ENCODE assay signal across 23 cellular contexts in the genomic region with DNA sequence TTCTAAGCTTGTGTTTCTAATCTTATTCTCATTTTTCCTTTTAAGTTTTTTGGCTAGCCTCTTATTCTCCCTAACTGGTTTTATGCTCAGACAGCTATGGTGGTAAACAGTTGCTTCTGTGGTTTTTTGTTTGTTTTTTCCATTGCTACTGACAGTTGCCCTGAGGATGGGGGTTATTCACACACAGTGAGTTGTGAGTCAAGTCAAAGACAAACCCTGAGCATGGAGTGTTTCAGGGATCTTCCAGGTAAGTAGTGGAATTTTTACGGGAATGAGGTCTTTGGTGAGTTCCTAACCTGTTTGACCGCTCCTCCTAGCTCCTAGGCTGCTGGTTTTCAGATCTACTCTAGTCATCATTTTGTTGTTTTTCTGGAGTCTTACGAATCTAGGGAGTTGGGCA.
"Had no signal": no experiment of that assay in that cellular context is flagged by ENCODE, and none has a peak within 500 bp of the region (broad histone marks: within the 10 kb centered on the region; RNA-seq: fewer than 3 reads in every experiment).

No MANE protein-coding gene starts in this region.

- H3K4me1 ChIP-seq: esophagus muscularis mucosa, foreskin keratinocyte, neural progenitor cell, right atrium auricular region, sigmoid colon, stomach, upper lobe of left lung, uterus had no signal

- H3K79me2 ChIP-seq: hepatocyte had no signal

- H3K9me3 ChIP-seq: ovary, upper lobe of left lung, uterus had no signal

- H3K27ac ChIP-seq: dorsolateral prefrontal cortex, epithelial cell of prostate, esophagus muscularis mucosa, foreskin keratinocyte, hepatocyte, neural progenitor cell, ovary, right atrium auricular region, sigmoid colon, skin epidermis, stomach, upper lobe of left lung, uterus had no signal

- H3K27ac Mint-ChIP-seq: mesothelial cell of epicardium; natural killer cell treated with Interleukin-12 subunit alpha and Interleukin-12 subunit beta and Interleukin-15 and Interleukin-18, amount 100 ng/mL, for 72 hours; neural progenitor cell had no signal

- H3K36me3 ChIP-seq: esophagus muscularis mucosa, neural progenitor cell, ovary, right atrium auricular region, sigmoid colon, stomach, upper lobe of left lung, uterus had no signal

- H3K27me3 ChIP-seq: dorsolateral prefrontal cortex, esophagus muscularis mucosa, foreskin keratinocyte, hepatocyte, neural progenitor cell, ovary, right atrium auricular region, sigmoid colon, stomach, upper lobe of left lung, uterus had no signal

- H3K4me1 Mint-ChIP-seq: mesothelial cell of epicardium had no signal

- DNase-seq: cortex of kidney; dorsolateral prefrontal cortex; effector CD8-positive, alpha-beta T cell; head of caudate nucleus; nucleus accumbens; ovary; sigmoid colon; stimulated activated CD4-positive, alpha-beta T cell treated with anti-CD3 and anti-CD28 coated beads, Interleukin-12 subunit alpha, Interleukin-12 subunit beta, amount 100 ng/mL, for 4 hours; stimulated activated naive CD4-positive, alpha-beta T cell; stomach; substantia nigra; upper lobe of left lung; uterus had no signal

- H3K4me3 ChIP-seq: dorsolateral prefrontal cortex, esophagus muscularis mucosa, hepatocyte, neural progenitor cell, ovary, right atrium auricular region, sigmoid colon, skin epidermis, stomach, upper lobe of left lung, uterus had no signal

- H3K27me3 Mint-ChIP-seq: natural killer cell treated with Interleukin-12 subunit alpha and Interleukin-12 subunit beta and Interleukin-15 and Interleukin-18, amount 100 ng/mL, for 72 hours had no signal

- ATAC-seq: foreskin keratinocyte; left lobe of liver; natural killer cell treated with Interleukin-12 subunit alpha and Interleukin-12 subunit beta and Interleukin-15 and Interleukin-18, amount 100 ng/mL, for 72 hours had no signal

- H3K4me3 Mint-ChIP-seq: mesothelial cell of epicardium; natural killer cell treated with Interleukin-12 subunit alpha and Interleukin-12 subunit beta and Interleukin-15 and Interleukin-18, amount 100 ng/mL, for 72 hours; neural progenitor cell had no signal

- H3K36me3 Mint-ChIP-seq: neural progenitor cell had no signal

- H3K4me2 ChIP-seq: hepatocyte, neural progenitor cell had no signal

- H3K9ac ChIP-seq: neural progenitor cell had no signal

- H2AFZ ChIP-seq: hepatocyte, neural progenitor cell had no signal
